In genomic region chr19:11377237-11377636, GRCh38 we compare ENCODE assay signal across 1 cellular context.
TF ChIP-seq lines count a peak whose summit lies in the region.

No MANE protein-coding gene starts in this region.

TF ChIP-seq in GM12878, 131 proteins besides CTCF, POLR2A, EP300 and RAD21 (continued from another document):
- TF ChIP-seq YY1 (IDR thresholded peaks at IDR 0.05; ENCODE audit: low read depth, low read length) (0 out of 2 replicates have a peak, but pooled peaks have one; percentile 15), HDAC2 (IDR thresholded peaks at IDR 0.05) (no peak), EZH2 (IDR thresholded peaks at IDR 0.05; ENCODE audit: borderline replicate concordance, control insufficient read depth, low read depth, low read length) (no peak), RAD51 (IDR thresholded peaks at IDR 0.05) (peak; percentile 99), E4F1 (IDR thresholded peaks at IDR 0.05; ENCODE audit: borderline replicate concordance, partially characterized antibody) (no peak), ZBTB40 (IDR thresholded peaks at IDR 0.05; ENCODE audit: borderline replicate concordance) (no peak), JUND (IDR thresholded peaks at IDR 0.05; ENCODE audit: low read depth, low read length) (no peak), YBX1 (IDR thresholded peaks at IDR 0.05) (no peak), HDGF (IDR thresholded peaks at IDR 0.05) (peak; percentile 84; the same call in 1 of the 2 replicates), ETV6 (conservative IDR thresholded peaks at IDR 0.05 in 1 of 2, IDR thresholded peaks at IDR 0.05 in 1 of 2; ENCODE audit: borderline replicate concordance in 1 of 2, low read depth in 1 of 2) (no peak), SRF (IDR thresholded peaks at IDR 0.05; ENCODE audit: low read depth in 2 of 2, low read length in 2 of 2) (peak in 1 of 2 experiments; percentile 59; a peak in 2 of 4 replicates), RB1 (IDR thresholded peaks at IDR 0.05; ENCODE audit: borderline replicate concordance) (no peak), SIX5 (IDR thresholded peaks at IDR 0.05; ENCODE audit: low read depth, low read length, severe bottlenecking) (no peak), IRF4 (IDR thresholded peaks at IDR 0.05; ENCODE audit: low read depth, low read length) (no peak)
